In the genomic region with DNA sequence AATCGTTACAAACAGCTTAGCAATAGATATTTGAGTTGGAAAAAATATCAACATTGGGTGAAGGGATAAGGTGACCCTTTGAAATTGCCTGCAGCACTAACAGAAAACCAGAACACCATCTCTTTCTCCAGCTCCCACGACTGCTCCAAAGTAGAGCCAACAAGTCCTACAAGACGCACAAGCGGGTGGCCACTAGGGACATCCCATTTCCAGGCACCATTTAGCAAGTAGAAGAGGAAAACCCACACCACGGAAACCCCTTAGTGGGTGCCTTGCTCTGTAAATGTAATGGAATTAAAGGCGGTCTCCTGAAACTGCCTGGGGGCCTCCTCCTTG, we compare ENCODE assay signal across 13 cellular contexts. TPM values are rescaled to one million over a fixed set of nuclear protein-coding genes. Genes with fewer than 3 reads are reported as not detected.
DNase-seq lines count a peak whose midpoint lies in the region; ATAC-seq, FAIRE-seq and TF ChIP-seq lines count a peak whose summit lies in the region.
"Had no signal": no experiment of that assay in that cellular context is flagged by ENCODE, and none has a peak within 500 bp of the region (broad histone marks: within the 10 kb centered on the region; RNA-seq: fewer than 3 reads in every experiment).

No MANE protein-coding gene starts in this region.

- peaks cover 0 to 9% of the 10 kb centered on the region in 2 donors for H3K27me3 ChIP-seq in mucosa of rectum (ENCODE audit: control insufficient read depth in 2 of 2, insufficient read depth in 2 of 2, low read length in 2 of 2)
- H3K27me3 ChIP-seq: testis had no signal

- DNase-seq in Right ventricle myocardium superior: peak; percentile 33
- DNase-seq in cardiac septum (ENCODE audit: low spot score): no peak
- no peak for DNase-seq in endothelial cell (ENCODE audit: low spot score)
- peak; percentile 2 for DNase-seq in urothelium cell line (ENCODE audit: low spot score)
- no peak for DNase-seq in immature natural killer cell
- no peak for DNase-seq in HCEC 1CT
- DNase-seq: activated T-cell treated with anti-CD3 and anti-CD28 coated beads for 4 hours, mammary epithelial cell, NCI-H526, testis had no signal

- no peaks in the 10 kb centered on the region for H3K9me3 ChIP-seq in mucosa of rectum (ENCODE audit: control insufficient read depth in 2 of 2, low read length in 2 of 2)
- H3K9me3 ChIP-seq: testis had no signal

- no peaks in the 10 kb centered on the region for H3K4me1 Mint-ChIP-seq in endothelial cell (ENCODE audit: unreplicated experiment)
- no peaks in the 10 kb centered on the region for H3K4me1 Mint-ChIP-seq in immature natural killer cell

- H3K4me3 ChIP-seq in mucosa of rectum (ENCODE audit: low read length in 2 of 2): peak overlapping the region; percentile 1 to 37

- H3K27ac Mint-ChIP-seq in endothelial cell (ENCODE audit: unreplicated experiment): no peak overlapping the region
- H3K27ac Mint-ChIP-seq in immature natural killer cell: no peak overlapping the region
- H3K27ac Mint-ChIP-seq: dendritic cell treated with granulocyte-macrophage colony-stimulating factor and Interleukin-4, amounts not matched to agents 40 ng/mL and 50 ng/mL, for 4 days had no signal

- H3K9ac ChIP-seq in mucosa of rectum (ENCODE audit: low read depth in 1 of 2, low read length in 2 of 2): no peak overlapping the region

- H3K36me3 Mint-ChIP-seq in endothelial cell (ENCODE audit: low read depth, unreplicated experiment): no peaks in the 10 kb centered on the region
- H3K36me3 Mint-ChIP-seq in immature natural killer cell: no peaks in the 10 kb centered on the region

- H3K27me3 Mint-ChIP-seq in endothelial cell (ENCODE audit: unreplicated experiment) (peaks cover 13% of the 10 kb centered on the region), immature natural killer cell (ENCODE audit: low read depth in 3 of 3) (peaks cover 3 to 7% (median 4%) of the 10 kb centered on the region in 3 donors)

- intact Hi-C loops in Right ventricle myocardium superior (cut with DNase I) (no loop called here), cardiac septum (cut with DNase I) (no loop called here)

- H3K9me3 Mint-ChIP-seq in endothelial cell (ENCODE audit: unreplicated experiment) (no peaks in the 10 kb centered on the region), immature natural killer cell (no peaks in the 10 kb centered on the region)
- H3K9me3 Mint-ChIP-seq: dendritic cell treated with granulocyte-macrophage colony-stimulating factor and Interleukin-4, amounts not matched to agents 40 ng/mL and 50 ng/mL, for 4 days had no signal

- peak overlapping the region; percentile 62 for H3K4me3 Mint-ChIP-seq in endothelial cell (ENCODE audit: unreplicated experiment)
- no peak overlapping the region for H3K4me3 Mint-ChIP-seq in immature natural killer cell
- H3K4me3 Mint-ChIP-seq: dendritic cell treated with granulocyte-macrophage colony-stimulating factor and Interleukin-4, amounts not matched to agents 40 ng/mL and 50 ng/mL, for 4 days had no signal

- no peaks in the 10 kb centered on the region for H3K4me1 ChIP-seq in mucosa of rectum (ENCODE audit: control insufficient read depth in 2 of 2, insufficient read depth in 2 of 2, low read length in 2 of 2)
- H3K4me1 ChIP-seq: testis had no signal

- FAIRE-seq in urothelium cell line (lab: Jason Lieb, UNC): no peak

- no peak overlapping the region for H3K27ac ChIP-seq in mucosa of rectum (ENCODE audit: low read depth in 2 of 2, low read length in 2 of 2)
- H3K27ac ChIP-seq: testis had no signal

- TF ChIP-seq CTCF in endothelial cell (IDR thresholded peaks at IDR 0.05; ENCODE audit: unreplicated experiment): no peak

- ATAC-seq in Right ventricle myocardium superior (ENCODE audit: poor library complexity) (no peak), HG02870 (IDR thresholded peaks at IDR 0.05; ENCODE audit: unreplicated experiment) (no peak)

- no peaks in the 10 kb centered on the region for H3K36me3 ChIP-seq in mucosa of rectum (ENCODE audit: control insufficient read depth in 2 of 2, insufficient read depth in 2 of 2, low read length in 2 of 2)

RNA-seq across cellular contexts. Expression of gene ARHGAP6, which starts 1.9 kb away (rescaled TPM):
- total RNA-seq in Right ventricle myocardium superior (2.7 TPM), cardiac septum (4.8 TPM), endothelial cell (ENCODE audit: unreplicated experiment) (4.1 TPM)
- under 1 TPM in 1 of 3 donors, not detected in 2; 0.11 TPM for polyA plus RNA-seq in immature natural killer cell
- total RNA-seq: mammary epithelial cell had no signal
- polyA plus RNA-seq: mammary epithelial cell had no signal

Comparison
In these comparisons a context has a peak if more than half of its experiments do, and no peak if none do; other contexts are left out.
1. DNase-seq: peak in Right ventricle myocardium superior (single experiment) and urothelium cell line (single experiment); none in cardiac septum (single experiment), endothelial cell (single experiment), immature natural killer cell (0 of 3) and HCEC 1CT (single experiment).